In the genomic region with DNA sequence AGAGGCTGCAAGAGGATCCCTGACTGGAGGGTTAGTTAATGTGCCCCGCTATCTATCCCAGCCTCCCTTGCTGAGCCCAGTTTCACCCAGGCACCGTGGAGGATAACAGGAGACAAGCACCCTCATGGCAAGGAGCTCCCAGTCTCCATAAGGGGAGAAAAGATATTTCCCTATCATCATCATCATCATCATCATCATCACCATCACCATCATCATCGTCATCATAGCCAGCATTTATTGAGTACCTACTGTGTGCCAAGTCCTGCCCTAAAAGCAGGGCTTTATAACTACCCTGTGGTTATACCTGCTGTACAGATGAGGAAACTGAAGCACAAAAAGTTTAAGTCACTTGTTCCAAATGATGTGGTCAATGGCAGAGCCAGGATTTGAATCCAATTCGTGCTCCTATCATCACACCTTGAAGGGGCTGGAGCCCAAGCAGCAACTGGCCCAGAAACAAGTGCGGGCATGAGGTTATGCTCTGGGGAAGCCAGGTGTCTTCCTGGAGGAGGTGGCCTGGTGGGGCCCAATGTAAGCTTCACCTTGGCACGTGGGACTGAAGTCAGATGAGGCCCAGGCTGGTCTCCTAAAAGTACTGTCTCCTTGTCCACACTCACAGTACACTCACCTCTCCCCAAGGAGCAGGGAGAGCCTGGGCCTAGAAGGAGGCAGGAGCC, we compare ENCODE assay signal across 25 cellular contexts. TPM values are rescaled to one million over a fixed set of nuclear protein-coding genes. Genes with fewer than 3 reads are reported as not detected.
"Had no signal": no experiment of that assay in that cellular context is flagged by ENCODE, and none has a peak within 500 bp of the region (broad histone marks: within the 10 kb centered on the region; RNA-seq: fewer than 3 reads in every experiment).

No MANE protein-coding gene starts in this region.

- H3K27me3 ChIP-seq: gastrocnemius medialis, vagina had no signal

- H3K4me3 Mint-ChIP-seq: natural killer cell treated with Interleukin-12 subunit alpha and Interleukin-12 subunit beta and Interleukin-15 and Interleukin-18, amount 100 ng/mL, for 72 hours; neural crest cell; stimulated activated naive B cell treated with anti-CD40 and anti-IgM and Interleukin-4, amounts not matched to agents 10 μg/mL and 1 μg/mL and 100 μg/mL, for 72 hours; stimulated activated naive CD8-positive, alpha-beta T cell treated with anti-CD3 and anti-CD28 coated beads, Interleukin-15, Interleukin-2, amounts not matched to agents 100 ng/mL and 50 ng/mL, for 24 hours had no signal

- ATAC-seq: esophagus mucosa; gastrocnemius medialis; left ventricle myocardium superior; lower lobe of right lung; natural killer cell treated with Interleukin-12 subunit alpha and Interleukin-12 subunit beta and Interleukin-15 and Interleukin-18, amount 100 ng/mL, for 72 hours; psoas muscle; right cardiac atrium; stimulated activated naive B cell treated with anti-CD40 and anti-IgM and Interleukin-4, amounts not matched to agents 10 μg/mL and 1 μg/mL and 100 μg/mL, for 72 hours had no signal

- DNase-seq: effector CD4-positive, alpha-beta T cell; foreskin fibroblast; gastrocnemius medialis; head of caudate nucleus; left ventricle myocardium superior; lower lobe of right lung; psoas muscle; right cardiac atrium; stimulated activated CD4-positive, alpha-beta T cell treated with anti-CD3 and anti-CD28 coated beads, Interleukin-15, amount 100 ng/mL, for 24 hours; stimulated activated CD4-positive, alpha-beta T cell treated with anti-CD3 and anti-CD28 coated beads, Interleukin-2, amount 100 ng/mL, for 48 hours; stimulated activated naive B cell treated with anti-CD40 and anti-IgM and Interleukin-4, amounts not matched to agents 10 μg/mL and 1 μg/mL and 100 μg/mL, for 72 hours; transverse colon had no signal

- H3K4me1 Mint-ChIP-seq: neural crest cell; stimulated activated naive B cell treated with anti-CD40 and anti-IgM and Interleukin-4, amounts not matched to agents 10 μg/mL and 1 μg/mL and 100 μg/mL, for 72 hours had no signal

- H3K9me3 ChIP-seq: gastrocnemius medialis, lower lobe of right lung, psoas muscle, suprapubic skin, transverse colon, vagina had no signal

- H3K27ac ChIP-seq: dorsolateral prefrontal cortex, epithelial cell of prostate, gastrocnemius medialis, lower lobe of right lung, psoas muscle, skin epidermis, suprapubic skin, transverse colon, vagina had no signal

- H3K4me1 ChIP-seq: gastrocnemius medialis, lower lobe of right lung, psoas muscle, suprapubic skin, vagina had no signal

- H3K9me3 Mint-ChIP-seq: natural killer cell treated with Interleukin-12 subunit alpha and Interleukin-12 subunit beta and Interleukin-15 and Interleukin-18, amount 100 ng/mL, for 72 hours; neural crest cell; stimulated activated naive B cell treated with anti-CD40 and anti-IgM and Interleukin-4, amounts not matched to agents 10 μg/mL and 1 μg/mL and 100 μg/mL, for 72 hours; stimulated activated naive CD8-positive, alpha-beta T cell treated with anti-CD3 and anti-CD28 coated beads, Interleukin-15, Interleukin-2, amounts not matched to agents 100 ng/mL and 50 ng/mL, for 24 hours had no signal

- H3K27ac Mint-ChIP-seq: natural killer cell treated with Interleukin-12 subunit alpha and Interleukin-12 subunit beta and Interleukin-15 and Interleukin-18, amount 100 ng/mL, for 72 hours; stimulated activated naive B cell treated with anti-CD40 and anti-IgM and Interleukin-4, amounts not matched to agents 10 μg/mL and 1 μg/mL and 100 μg/mL, for 72 hours; stimulated activated naive CD8-positive, alpha-beta T cell treated with anti-CD3 and anti-CD28 coated beads, Interleukin-15, Interleukin-2, amounts not matched to agents 100 ng/mL and 50 ng/mL, for 24 hours had no signal

- H3K36me3 ChIP-seq: gastrocnemius medialis, lower lobe of right lung, suprapubic skin, transverse colon, vagina had no signal

- H3K4me3 ChIP-seq: dorsolateral prefrontal cortex, gastrocnemius medialis, lower lobe of right lung, psoas muscle, skin epidermis, suprapubic skin, transverse colon, vagina had no signal

- H3K36me3 Mint-ChIP-seq: natural killer cell treated with Interleukin-12 subunit alpha and Interleukin-12 subunit beta and Interleukin-15 and Interleukin-18, amount 100 ng/mL, for 72 hours; stimulated activated naive B cell treated with anti-CD40 and anti-IgM and Interleukin-4, amounts not matched to agents 10 μg/mL and 1 μg/mL and 100 μg/mL, for 72 hours had no signal

- FAIRE-seq: keratinocyte had no signal

RNA-seq across cellular contexts. Expression of gene GLP1R, which starts 10.0 kb away (rescaled TPM):
- total RNA-seq: gastrocnemius medialis; glomerular endothelial cell; natural killer cell treated with Interleukin-12 subunit alpha and Interleukin-12 subunit beta and Interleukin-15 and Interleukin-18, amount 100 ng/mL, for 72 hours; osteocyte; psoas muscle; renal cortical epithelial cell; transverse colon; vagina had no signal
- polyA plus RNA-seq: keratinocyte, psoas muscle had no signal
